In the genomic region with DNA sequence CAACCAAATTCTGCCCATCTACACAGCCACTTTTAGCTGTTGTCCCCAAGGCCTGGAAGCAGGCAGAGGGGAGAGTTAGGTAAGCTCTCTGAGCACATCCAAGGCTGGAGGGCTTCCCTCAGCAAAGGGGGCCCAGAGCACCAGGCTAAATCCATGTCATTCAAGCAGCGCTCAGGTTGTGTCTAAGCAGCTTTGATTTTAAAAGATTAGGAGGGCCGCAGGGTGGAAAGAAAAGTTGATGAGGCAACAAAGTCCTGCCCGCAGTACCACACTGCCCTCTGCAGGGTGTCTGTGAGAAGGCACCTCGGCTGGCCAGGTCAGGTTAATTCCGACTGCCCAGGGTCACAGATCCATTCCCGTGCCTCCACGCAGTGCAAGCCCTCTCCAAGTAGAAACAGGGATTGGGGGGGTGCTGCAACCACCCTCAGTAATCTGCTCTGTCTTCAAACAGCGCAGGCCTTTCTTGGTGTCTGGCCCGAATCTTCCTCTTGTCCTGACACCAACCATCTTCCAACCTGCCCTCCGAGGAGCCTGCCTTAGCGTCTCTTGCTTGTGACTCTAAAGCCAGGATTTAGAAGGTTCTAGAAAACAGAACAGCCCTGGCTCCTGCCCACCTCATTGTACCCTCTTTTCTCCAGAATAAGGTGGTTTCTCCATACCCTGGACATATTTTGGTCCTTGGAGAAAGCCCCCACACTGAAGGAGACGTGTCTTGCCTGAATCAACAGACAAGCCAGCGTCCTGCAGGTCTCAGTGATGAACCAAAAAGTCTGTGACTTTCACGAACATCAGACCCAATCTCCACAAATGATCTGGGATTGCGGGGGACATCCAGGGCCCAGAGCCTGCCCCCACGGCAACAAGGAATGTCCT, we compare ENCODE assay signal across 8 cellular contexts.
DNase-seq lines count a peak whose midpoint lies in the region; ATAC-seq and TF ChIP-seq lines count a peak whose summit lies in the region.

No MANE protein-coding gene starts in this region.

- H3K4me3 ChIP-seq in lower leg skin (ENCODE audit: low read depth, poor library complexity, severe bottlenecking) = no peak overlapping the region

- peak; percentile 62 for ATAC-seq in HG02938 (IDR thresholded peaks at IDR 0.05; ENCODE audit: unreplicated experiment)

- intact Hi-C loops in lower leg skin (cut with DNase I; ENCODE audit: low total_unique reads) = loop anchor here (5.0 to 10.0 kb wide), 3 partner anchors 61 to 1196 kb away; a partner anchor contains a TSS

- 44 to 46% methylated on average over 16 of the region's 16 CpGs for WGBS in lower leg skin, 2 donors

- peak in 1 of 3 donors; percentile 93 for TF ChIP-seq CTCF in lower leg skin (IDR thresholded peaks at IDR 0.05)

- no peak for TF ChIP-seq POLR2A in lower leg skin (IDR thresholded peaks at IDR 0.05)

- DNase-seq in DMS153 (lab: John Stamatoyannopoulos, UW) (peak; percentile 20), NCI-H748 (lab: John Stamatoyannopoulos, UW; ENCODE audit: unreplicated experiment) (peak; percentile 69), dermis blood vessel endothelial cell (peak; percentile 77), lower leg skin (ENCODE audit: low spot score in 2 of 2) (peak; percentile 81 to 96), cortex of kidney (lab: John Stamatoyannopoulos, UW) (no peak)
- peak; percentile 53 to 63 for DNase-seq in activated CD4-positive, alpha-beta T cell treated with anti-CD3 and anti-CD28 coated beads, Interleukin-2, amount 50 U/mL, for 4 hours
- peak; percentile 53 to 68 for DNase-seq in stimulated activated CD4-positive, alpha-beta T cell treated with anti-CD3 and anti-CD28 coated beads, Interleukin-4, amount 100 ng/mL, for 4 hours
